In the genomic region with DNA sequence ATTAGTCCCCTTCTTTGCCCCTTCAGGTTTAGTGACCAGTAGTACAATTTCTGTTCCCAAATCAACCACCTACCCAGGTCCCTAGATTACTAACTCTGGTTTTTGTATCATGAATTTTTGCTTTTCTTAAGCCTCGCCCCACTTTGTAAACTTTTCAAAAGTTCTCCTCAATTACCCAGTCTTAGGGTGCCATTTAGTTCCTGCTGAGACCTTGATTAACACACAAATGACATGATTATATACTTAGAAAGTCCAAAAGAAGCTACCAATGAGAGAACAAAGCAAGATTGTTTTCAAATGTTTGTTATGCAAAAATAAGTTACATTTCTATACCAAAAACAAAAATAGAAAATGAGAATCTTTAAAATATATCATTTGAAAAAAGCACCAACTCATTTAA, we compare ENCODE assay signal across 1 cellular context.
TF ChIP-seq lines count a peak whose summit lies in the region.

No MANE protein-coding gene starts in this region.

TF ChIP-seq in H1, 55 proteins besides CTCF, POLR2A, EP300 and RAD21 (continued from another document):
- TF ChIP-seq JUND (IDR thresholded peaks at IDR 0.05; ENCODE audit: low read length) (no peak), RXRA (IDR thresholded peaks at IDR 0.05; ENCODE audit: insufficient read depth, low read depth, low read length) (no peak), CHD1 (IDR thresholded peaks at IDR 0.05; ENCODE audit: low read depth, low read length) (no peak), FOSL1 (IDR thresholded peaks at IDR 0.05; ENCODE audit: insufficient read depth, low read depth, low read length) (no peak), CREB1 (IDR thresholded peaks at IDR 0.05) (no peak), SP2 (IDR thresholded peaks at IDR 0.05; ENCODE audit: low read length) (no peak), TAF7 (optimal IDR thresholded peaks at IDR 0.05; ENCODE audit: borderline replicate concordance, low read depth, low read length) (no peak), TEAD4 (IDR thresholded peaks at IDR 0.05; ENCODE audit: low read depth, low read length) (no peak), POU5F1 (IDR thresholded peaks at IDR 0.05; ENCODE audit: low read depth, low read length) (peak; percentile 37; the same call in 1 of the 2 replicates), BACH1 (IDR thresholded peaks at IDR 0.05; ENCODE audit: low read length) (no peak), RNF2 (IDR thresholded peaks at IDR 0.05; ENCODE audit: borderline replicate concordance, low read depth, low read length, missing control alignments, poor library complexity, severe bottlenecking) (no peak), EZH2 (IDR thresholded peaks at IDR 0.05; ENCODE audit: low read depth, low read length, severe bottlenecking) (no peak), CTBP2 (IDR thresholded peaks at IDR 0.05; ENCODE audit: borderline replicate concordance, insufficient read depth, insufficient read length, low read length) (no peak), SAP30 (IDR thresholded peaks at IDR 0.05; ENCODE audit: insufficient read depth, insufficient replicate concordance, low read length) (no peak), TCF12 (IDR thresholded peaks at IDR 0.05; ENCODE audit: low read depth, low read length) (no peak), SIX5 (IDR thresholded peaks at IDR 0.05; ENCODE audit: low read depth, low read length) (no peak), TBP (IDR thresholded peaks at IDR 0.05; ENCODE audit: low read depth, low read length) (no peak), BCL11A (IDR thresholded peaks at IDR 0.05; ENCODE audit: low read depth in 2 of 2, low read length in 2 of 2) (peak in 1 of 2 experiments; percentile 26), HDAC6 (IDR thresholded peaks at IDR 0.05; ENCODE audit: low read depth, low read length) (no peak), KDM1A (IDR thresholded peaks at IDR 0.05; ENCODE audit: borderline replicate concordance, low read length) (no peak), CBX5 (IDR thresholded peaks at IDR 0.05; ENCODE audit: low read depth, low read length) (no peak), MAFK (IDR thresholded peaks at IDR 0.05; ENCODE audit: low read depth, low read length) (no peak), GTF2F1 (IDR thresholded peaks at IDR 0.05; ENCODE audit: borderline replicate concordance, low read depth, low read length) (no peak), NANOG (IDR thresholded peaks at IDR 0.05; ENCODE audit: insufficient read depth, low read depth, low read length, poor library complexity, severe bottlenecking) (peak; percentile 69), RFX5 (IDR thresholded peaks at IDR 0.05; ENCODE audit: borderline replicate concordance, low read depth, low read length) (no peak), CEBPB (IDR thresholded peaks at IDR 0.05; ENCODE audit: low read depth, low read length) (no peak), EGR1 (IDR thresholded peaks at IDR 0.05; ENCODE audit: borderline replicate concordance, low read depth, low read length) (no peak), RBBP5 (IDR thresholded peaks at IDR 0.05; ENCODE audit: borderline replicate concordance, low read depth, low read length) (no peak)
- TF ChIP-seq, protein P1, sequence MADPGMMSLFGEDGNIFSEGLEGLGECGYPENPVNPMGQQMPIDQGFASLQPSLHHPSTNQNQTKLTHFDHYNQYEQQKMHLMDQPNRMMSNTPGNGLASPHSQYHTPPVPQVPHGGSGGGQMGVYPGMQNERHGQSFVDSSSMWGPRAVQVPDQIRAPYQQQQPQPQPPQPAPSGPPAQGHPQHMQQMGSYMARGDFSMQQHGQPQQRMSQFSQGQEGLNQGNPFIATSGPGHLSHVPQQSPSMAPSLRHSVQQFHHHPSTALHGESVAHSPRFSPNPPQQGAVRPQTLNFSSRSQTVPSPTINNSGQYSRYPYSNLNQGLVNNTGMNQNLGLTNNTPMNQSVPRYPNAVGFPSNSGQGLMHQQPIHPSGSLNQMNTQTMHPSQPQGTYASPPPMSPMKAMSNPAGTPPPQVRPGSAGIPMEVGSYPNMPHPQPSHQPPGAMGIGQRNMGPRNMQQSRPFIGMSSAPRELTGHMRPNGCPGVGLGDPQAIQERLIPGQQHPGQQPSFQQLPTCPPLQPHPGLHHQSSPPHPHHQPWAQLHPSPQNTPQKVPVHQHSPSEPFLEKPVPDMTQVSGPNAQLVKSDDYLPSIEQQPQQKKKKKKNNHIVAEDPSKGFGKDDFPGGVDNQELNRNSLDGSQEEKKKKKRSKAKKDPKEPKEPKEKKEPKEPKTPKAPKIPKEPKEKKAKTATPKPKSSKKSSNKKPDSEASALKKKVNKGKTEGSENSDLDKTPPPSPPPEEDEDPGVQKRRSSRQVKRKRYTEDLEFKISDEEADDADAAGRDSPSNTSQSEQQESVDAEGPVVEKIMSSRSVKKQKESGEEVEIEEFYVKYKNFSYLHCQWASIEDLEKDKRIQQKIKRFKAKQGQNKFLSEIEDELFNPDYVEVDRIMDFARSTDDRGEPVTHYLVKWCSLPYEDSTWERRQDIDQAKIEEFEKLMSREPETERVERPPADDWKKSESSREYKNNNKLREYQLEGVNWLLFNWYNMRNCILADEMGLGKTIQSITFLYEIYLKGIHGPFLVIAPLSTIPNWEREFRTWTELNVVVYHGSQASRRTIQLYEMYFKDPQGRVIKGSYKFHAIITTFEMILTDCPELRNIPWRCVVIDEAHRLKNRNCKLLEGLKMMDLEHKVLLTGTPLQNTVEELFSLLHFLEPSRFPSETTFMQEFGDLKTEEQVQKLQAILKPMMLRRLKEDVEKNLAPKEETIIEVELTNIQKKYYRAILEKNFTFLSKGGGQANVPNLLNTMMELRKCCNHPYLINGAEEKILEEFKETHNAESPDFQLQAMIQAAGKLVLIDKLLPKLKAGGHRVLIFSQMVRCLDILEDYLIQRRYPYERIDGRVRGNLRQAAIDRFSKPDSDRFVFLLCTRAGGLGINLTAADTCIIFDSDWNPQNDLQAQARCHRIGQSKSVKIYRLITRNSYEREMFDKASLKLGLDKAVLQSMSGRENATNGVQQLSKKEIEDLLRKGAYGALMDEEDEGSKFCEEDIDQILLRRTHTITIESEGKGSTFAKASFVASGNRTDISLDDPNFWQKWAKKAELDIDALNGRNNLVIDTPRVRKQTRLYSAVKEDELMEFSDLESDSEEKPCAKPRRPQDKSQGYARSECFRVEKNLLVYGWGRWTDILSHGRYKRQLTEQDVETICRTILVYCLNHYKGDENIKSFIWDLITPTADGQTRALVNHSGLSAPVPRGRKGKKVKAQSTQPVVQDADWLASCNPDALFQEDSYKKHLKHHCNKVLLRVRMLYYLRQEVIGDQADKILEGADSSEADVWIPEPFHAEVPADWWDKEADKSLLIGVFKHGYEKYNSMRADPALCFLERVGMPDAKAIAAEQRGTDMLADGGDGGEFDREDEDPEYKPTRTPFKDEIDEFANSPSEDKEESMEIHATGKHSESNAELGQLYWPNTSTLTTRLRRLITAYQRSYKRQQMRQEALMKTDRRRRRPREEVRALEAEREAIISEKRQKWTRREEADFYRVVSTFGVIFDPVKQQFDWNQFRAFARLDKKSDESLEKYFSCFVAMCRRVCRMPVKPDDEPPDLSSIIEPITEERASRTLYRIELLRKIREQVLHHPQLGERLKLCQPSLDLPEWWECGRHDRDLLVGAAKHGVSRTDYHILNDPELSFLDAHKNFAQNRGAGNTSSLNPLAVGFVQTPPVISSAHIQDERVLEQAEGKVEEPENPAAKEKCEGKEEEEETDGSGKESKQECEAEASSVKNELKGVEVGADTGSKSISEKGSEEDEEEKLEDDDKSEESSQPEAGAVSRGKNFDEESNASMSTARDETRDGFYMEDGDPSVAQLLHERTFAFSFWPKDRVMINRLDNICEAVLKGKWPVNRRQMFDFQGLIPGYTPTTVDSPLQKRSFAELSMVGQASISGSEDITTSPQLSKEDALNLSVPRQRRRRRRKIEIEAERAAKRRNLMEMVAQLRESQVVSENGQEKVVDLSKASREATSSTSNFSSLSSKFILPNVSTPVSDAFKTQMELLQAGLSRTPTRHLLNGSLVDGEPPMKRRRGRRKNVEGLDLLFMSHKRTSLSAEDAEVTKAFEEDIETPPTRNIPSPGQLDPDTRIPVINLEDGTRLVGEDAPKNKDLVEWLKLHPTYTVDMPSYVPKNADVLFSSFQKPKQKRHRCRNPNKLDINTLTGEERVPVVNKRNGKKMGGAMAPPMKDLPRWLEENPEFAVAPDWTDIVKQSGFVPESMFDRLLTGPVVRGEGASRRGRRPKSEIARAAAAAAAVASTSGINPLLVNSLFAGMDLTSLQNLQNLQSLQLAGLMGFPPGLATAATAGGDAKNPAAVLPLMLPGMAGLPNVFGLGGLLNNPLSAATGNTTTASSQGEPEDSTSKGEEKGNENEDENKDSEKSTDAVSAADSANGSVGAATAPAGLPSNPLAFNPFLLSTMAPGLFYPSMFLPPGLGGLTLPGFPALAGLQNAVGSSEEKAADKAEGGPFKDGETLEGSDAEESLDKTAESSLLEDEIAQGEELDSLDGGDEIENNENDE (IDR thresholded peaks at IDR 0.05; ENCODE audit: insufficient replicate concordance, low read length) = peak; percentile 76
- TF ChIP-seq, protein P2, sequence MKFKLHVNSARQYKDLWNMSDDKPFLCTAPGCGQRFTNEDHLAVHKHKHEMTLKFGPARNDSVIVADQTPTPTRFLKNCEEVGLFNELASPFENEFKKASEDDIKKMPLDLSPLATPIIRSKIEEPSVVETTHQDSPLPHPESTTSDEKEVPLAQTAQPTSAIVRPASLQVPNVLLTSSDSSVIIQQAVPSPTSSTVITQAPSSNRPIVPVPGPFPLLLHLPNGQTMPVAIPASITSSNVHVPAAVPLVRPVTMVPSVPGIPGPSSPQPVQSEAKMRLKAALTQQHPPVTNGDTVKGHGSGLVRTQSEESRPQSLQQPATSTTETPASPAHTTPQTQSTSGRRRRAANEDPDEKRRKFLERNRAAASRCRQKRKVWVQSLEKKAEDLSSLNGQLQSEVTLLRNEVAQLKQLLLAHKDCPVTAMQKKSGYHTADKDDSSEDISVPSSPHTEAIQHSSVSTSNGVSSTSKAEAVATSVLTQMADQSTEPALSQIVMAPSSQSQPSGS (IDR thresholded peaks at IDR 0.05; ENCODE audit: low read length) = no peak
